12 cellular contexts compared by ENCODE assay signal in the genomic region with DNA sequence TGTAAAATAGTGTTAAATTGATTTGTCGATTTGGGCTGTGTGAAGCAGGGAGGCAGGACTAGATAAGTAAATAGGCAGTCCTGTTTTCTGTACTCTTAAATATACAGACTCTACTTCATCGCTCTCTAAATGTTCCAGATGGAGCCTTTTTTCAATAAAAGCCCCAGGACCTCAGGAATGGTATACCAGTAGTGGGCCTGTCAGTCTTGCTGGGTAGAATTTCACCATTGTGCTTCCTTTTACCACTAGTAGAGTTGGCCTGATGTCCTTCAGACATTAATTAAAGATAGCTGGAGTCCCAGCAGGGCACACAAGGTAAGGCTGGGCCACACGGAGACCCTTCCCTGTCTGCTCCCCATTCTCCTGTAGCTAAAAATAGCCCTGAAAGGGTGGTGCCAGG. TPM values are rescaled to one million over a fixed set of nuclear protein-coding genes. Genes with fewer than 3 reads are reported as not detected.
DNase-seq lines count a peak whose midpoint lies in the region; ATAC-seq, FAIRE-seq and TF ChIP-seq lines count a peak whose summit lies in the region.
"Had no signal": no experiment of that assay in that cellular context is flagged by ENCODE, and none has a peak within 500 bp of the region (broad histone marks: within the 10 kb centered on the region; RNA-seq: fewer than 3 reads in every experiment).

No MANE protein-coding gene starts in this region.

- H3K9me3 ChIP-seq in AG04450 (ENCODE audit: control insufficient read depth, insufficient read depth, low read length) (peaks cover 11% of the 10 kb centered on the region), Loucy (ENCODE audit: insufficient read depth, low read depth, low read length) (no peaks in the 10 kb centered on the region), endodermal cell (ENCODE audit: control insufficient read depth, low read length) (no peaks in the 10 kb centered on the region), pancreas (no peaks in the 10 kb centered on the region)

- no peak overlapping the region for H3K27ac Mint-ChIP-seq in endodermal cell
- H3K27ac Mint-ChIP-seq: activated T-helper 1 cell treated with anti-CD3 and anti-CD28 coated beads, Interleukin-12 subunit alpha, Interleukin-12 subunit beta, Interleukin-2, Interleukin-4 antibody, amounts not matched to agents 30 ng/mL and 10 ng/mL and 1 ng/mL, durations not matched to agents 14 hours and 24 hours and 36 hours had no signal

- H3K4me2 ChIP-seq in Loucy (ENCODE audit: low read depth, low read length, poor library complexity, severe bottlenecking) = peak overlapping the region; percentile 72

- no peaks in the 10 kb centered on the region for H3K9me2 ChIP-seq in Loucy (replicated peaks; ENCODE audit: low read depth, low read length)

- H3K9ac ChIP-seq in Loucy (ENCODE audit: low read depth, low read length, poor library complexity, severe bottlenecking) (no peak overlapping the region), endodermal cell (ENCODE audit: extremely low read depth, low read length, poor library complexity, severe bottlenecking) (no peak overlapping the region)

- DNase-seq in AG04450 (ENCODE audit: low read depth, low spot score) (no peak), endodermal cell (no peak), pancreas (no peak), cerebellum (ENCODE audit: low spot score) (no peak), iPS-NIHi11 (ENCODE audit: low spot score) (no peak)
- DNase-seq in activated T-cell treated with anti-CD3 and anti-CD28 coated beads, Interleukin-2, amount 50 U/mL, for 48 hours = no peak
- DNase-seq: midbrain; stimulated activated CD8-positive, alpha-beta memory T cell treated with anti-CD3 and anti-CD28 coated beads, Interleukin-4, amount 100 ng/mL, for 48 hours had no signal

- H3K4me3 ChIP-seq in AG04450 (ENCODE audit: low read depth, low read length) (peak overlapping the region; percentile 53), Loucy (ENCODE audit: low read length, poor library complexity, severe bottlenecking) (peak overlapping the region; percentile 89), endodermal cell (ENCODE audit: low read length) (peak overlapping the region; percentile 90), pancreas (peak overlapping the region in 2 of 4 donors; percentile 7 to 21)
- H3K4me3 ChIP-seq: K562 had no signal

- no peak overlapping the region for H2AFZ ChIP-seq in Loucy (ENCODE audit: low read length)

- H3K4me3 Mint-ChIP-seq in endodermal cell = no peak overlapping the region

- intact Hi-C loops in pancreas (cut with DNase I) = no loop called here

- 87 to 100% methylated on average over 1 to 3 of the region's 3 CpGs for WGBS in endodermal cell (ENCODE audit: insufficient coverage in 1 of 2, insufficient read length in 1 of 2), 2 experiments
- 22 to 35% methylated on average over 3 of the region's 3 CpGs for WGBS in pancreas, 2 donors

- peaks cover 6% of the 10 kb centered on the region for H3K9me3 Mint-ChIP-seq in endodermal cell
- H3K9me3 Mint-ChIP-seq: activated T-helper 1 cell treated with anti-CD3 and anti-CD28 coated beads, Interleukin-12 subunit alpha, Interleukin-12 subunit beta, Interleukin-2, Interleukin-4 antibody, amounts not matched to agents 30 ng/mL and 10 ng/mL and 1 ng/mL, durations not matched to agents 14 hours and 24 hours and 36 hours had no signal

- H3K4me1 Mint-ChIP-seq in endodermal cell = peaks cover 41% of the 10 kb centered on the region

- POLR2A ChIA-PET in AG04450 (lab: Yijun Ruan, JAX) = no interaction called here

- H3K36me3 Mint-ChIP-seq in endodermal cell (ENCODE audit: low read depth) = peaks cover 12% of the 10 kb centered on the region

- TF ChIP-seq CTCF in AG04450 (IDR thresholded peaks at IDR 0.05; ENCODE audit: low read depth, low read length) (no peak), Loucy (conservative IDR thresholded peaks at IDR 0.05; ENCODE audit: low read length) (no peak), endodermal cell (conservative IDR thresholded peaks at IDR 0.05) (no peak), pancreas (IDR thresholded peaks at IDR 0.05) (no peak)

- H3K27me3 ChIP-seq in AG04450 (ENCODE audit: control insufficient read depth, insufficient read depth, low read length) (no peaks in the 10 kb centered on the region), Loucy (ENCODE audit: insufficient read depth, low read length, poor library complexity, severe bottlenecking) (no peaks in the 10 kb centered on the region), endodermal cell (ENCODE audit: control insufficient read depth, insufficient read depth, low read length, poor library complexity, severe bottlenecking) (no peaks in the 10 kb centered on the region), pancreas (no peaks in the 10 kb centered on the region)

- peaks cover 67% of the 10 kb centered on the region for H3K4me1 ChIP-seq in Loucy (ENCODE audit: insufficient read depth, low read length, poor library complexity, severe bottlenecking)
- peaks cover 25% of the 10 kb centered on the region for H3K4me1 ChIP-seq in endodermal cell (ENCODE audit: control insufficient read depth, insufficient read depth, low read length)
- H3K4me1 ChIP-seq in pancreas = peaks cover 32 to 52% (median 41%) of the 10 kb centered on the region in 3 donors

- no peak for FAIRE-seq in pancreas (lab: Jason Lieb, UNC)
- FAIRE-seq: K562 had no signal

- H3K27me3 Mint-ChIP-seq in endodermal cell (ENCODE audit: insufficient read depth) = peaks cover 3% of the 10 kb centered on the region

- CTCF ChIA-PET in AG04450 (lab: Charles Lee) = interaction anchor here (1.0 to 2.8 kb wide), 5 partner anchors 321 to 381 kb away, joined by 3 to 11 read pairs (median 5); no protein-coding TSS in a partner anchor

- no peaks in the 10 kb centered on the region for H4K20me1 ChIP-seq in Loucy (ENCODE audit: insufficient read depth, low read length, poor library complexity, severe bottlenecking)

- H3K36me3 ChIP-seq in Loucy (ENCODE audit: insufficient read depth, low read length) = no peaks in the 10 kb centered on the region
- peaks cover 12% of the 10 kb centered on the region for H3K36me3 ChIP-seq in endodermal cell (ENCODE audit: control insufficient read depth, insufficient read depth, low read length)
- no peaks in the 10 kb centered on the region for H3K36me3 ChIP-seq in pancreas

- H3F3A ChIP-seq in Loucy (ENCODE audit: low read depth) = no peaks in the 10 kb centered on the region

- H3K27ac ChIP-seq in AG04450 (ENCODE audit: low read depth, low read length) (no peak overlapping the region), endodermal cell (ENCODE audit: low read depth, low read length) (no peak overlapping the region), pancreas (peak overlapping the region in 3 of 4 donors; percentile 3 to 76 (median 69))

- peak in 2 of 4 donors; percentile 7 to 22 for ATAC-seq in pancreas
- ATAC-seq in GM21723 (IDR thresholded peaks at IDR 0.05; ENCODE audit: unreplicated experiment) = no peak
- ATAC-seq: K562 had no signal

- peaks cover 42% of the 10 kb centered on the region for H3K79me2 ChIP-seq in Loucy (ENCODE audit: insufficient read depth, low read length)

RNA-seq across cellular contexts. Expression of a gene that starts 6.0 kb away (rescaled TPM):
- polyA plus RNA-seq in AG04450 (2011; rRNA removed) (68.1 and 74.1 TPM in 2 replicates), pancreas (1 to 10 TPM; 2.9 to 4.7 TPM)
- polyA minus RNA-seq in AG04450 (2011; rRNA and poly(A)+ RNA removed) = 110 and 113 TPM in 2 replicates
- total RNA-seq in endodermal cell (10 to 100 TPM; 19.7 to 20.5 TPM), pancreas (10 to 100 TPM; 10.2 to 20.0 (median 14.3) TPM), cerebellum (22.5 TPM)
- polyA plus RNA-seq in endodermal cell (2013, experiment 1 of 2) = 13.9 TPM
- polyA plus RNA-seq in endodermal cell (2013, experiment 2 of 2) = 14.0 TPM

Comparison
In these comparisons a context has a peak if more than half of its experiments do, and no peak if none do; other contexts are left out.
1. H3K27ac ChIP-seq: peak in pancreas (3 of 4); none in AG04450 (single experiment) and endodermal cell (single experiment).